In genomic region chr16:14015461-14015860, GRCh38 we compare ENCODE assay signal across 1 cellular context.
A peak's percentile ranks its signal among the peaks of the same experiment; 100 is the strongest.
TF ChIP-seq lines count a peak whose summit lies in the region.

No MANE protein-coding gene starts in this region.

TF ChIP-seq in HepG2, 621 proteins besides CTCF, POLR2A, EP300 and RAD21 (continued from another document):
- peak; percentile 81; the same call in 1 of the 2 replicates for TF ChIP-seq PRDM15 (CRISPR knock-in tag; IDR thresholded peaks at IDR 0.05)
